In the genomic region with DNA sequence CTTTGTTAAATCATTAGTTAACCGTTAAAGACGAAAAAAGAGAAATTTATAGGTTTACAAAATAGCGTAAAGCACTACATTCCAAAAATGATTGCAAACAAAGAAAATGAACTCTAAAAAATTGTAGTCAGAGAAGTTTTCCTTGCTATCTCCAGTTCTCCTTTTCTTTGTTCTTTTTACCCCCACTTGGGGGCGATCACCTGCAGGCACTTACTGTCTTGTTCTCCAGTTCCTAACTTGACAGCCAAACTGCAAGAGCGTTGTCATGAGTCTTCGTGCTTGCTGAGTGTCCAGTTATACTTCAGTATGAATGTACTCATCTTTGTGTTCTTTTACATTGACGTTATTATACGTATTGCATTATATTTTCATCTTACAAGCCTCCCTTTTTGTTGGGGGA, we compare ENCODE assay signal across 1 cellular context.
TF ChIP-seq lines count a peak whose summit lies in the region.

No MANE protein-coding gene starts in this region.

TF ChIP-seq in Ishikawa, 13 proteins besides CTCF, POLR2A, EP300 and RAD21:
- TF ChIP-seq, protein P1, sequence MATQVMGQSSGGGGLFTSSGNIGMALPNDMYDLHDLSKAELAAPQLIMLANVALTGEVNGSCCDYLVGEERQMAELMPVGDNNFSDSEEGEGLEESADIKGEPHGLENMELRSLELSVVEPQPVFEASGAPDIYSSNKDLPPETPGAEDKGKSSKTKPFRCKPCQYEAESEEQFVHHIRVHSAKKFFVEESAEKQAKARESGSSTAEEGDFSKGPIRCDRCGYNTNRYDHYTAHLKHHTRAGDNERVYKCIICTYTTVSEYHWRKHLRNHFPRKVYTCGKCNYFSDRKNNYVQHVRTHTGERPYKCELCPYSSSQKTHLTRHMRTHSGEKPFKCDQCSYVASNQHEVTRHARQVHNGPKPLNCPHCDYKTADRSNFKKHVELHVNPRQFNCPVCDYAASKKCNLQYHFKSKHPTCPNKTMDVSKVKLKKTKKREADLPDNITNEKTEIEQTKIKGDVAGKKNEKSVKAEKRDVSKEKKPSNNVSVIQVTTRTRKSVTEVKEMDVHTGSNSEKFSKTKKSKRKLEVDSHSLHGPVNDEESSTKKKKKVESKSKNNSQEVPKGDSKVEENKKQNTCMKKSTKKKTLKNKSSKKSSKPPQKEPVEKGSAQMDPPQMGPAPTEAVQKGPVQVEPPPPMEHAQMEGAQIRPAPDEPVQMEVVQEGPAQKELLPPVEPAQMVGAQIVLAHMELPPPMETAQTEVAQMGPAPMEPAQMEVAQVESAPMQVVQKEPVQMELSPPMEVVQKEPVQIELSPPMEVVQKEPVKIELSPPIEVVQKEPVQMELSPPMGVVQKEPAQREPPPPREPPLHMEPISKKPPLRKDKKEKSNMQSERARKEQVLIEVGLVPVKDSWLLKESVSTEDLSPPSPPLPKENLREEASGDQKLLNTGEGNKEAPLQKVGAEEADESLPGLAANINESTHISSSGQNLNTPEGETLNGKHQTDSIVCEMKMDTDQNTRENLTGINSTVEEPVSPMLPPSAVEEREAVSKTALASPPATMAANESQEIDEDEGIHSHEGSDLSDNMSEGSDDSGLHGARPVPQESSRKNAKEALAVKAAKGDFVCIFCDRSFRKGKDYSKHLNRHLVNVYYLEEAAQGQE (IDR thresholded peaks at IDR 0.05; ENCODE audit: low read depth), result no peak
- TF ChIP-seq, protein P2, sequence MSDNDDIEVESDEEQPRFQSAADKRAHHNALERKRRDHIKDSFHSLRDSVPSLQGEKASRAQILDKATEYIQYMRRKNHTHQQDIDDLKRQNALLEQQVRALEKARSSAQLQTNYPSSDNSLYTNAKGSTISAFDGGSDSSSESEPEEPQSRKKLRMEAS (IDR thresholded peaks at IDR 0.05), result no peak
- TF ChIP-seq NFIC (IDR thresholded peaks at IDR 0.05), result no peak
- no peak for TF ChIP-seq TEAD4 (IDR thresholded peaks at IDR 0.05)
- TF ChIP-seq EGR1 (IDR thresholded peaks at IDR 0.05), result no peak
- TF ChIP-seq FOXM1 (IDR thresholded peaks at IDR 0.05; ENCODE audit: borderline replicate concordance, low read depth), result no peak
- TF ChIP-seq CREB1 (IDR thresholded peaks at IDR 0.05; ENCODE audit: low read depth), result no peak
- no peak for TF ChIP-seq YY1 (IDR thresholded peaks at IDR 0.05; ENCODE audit: low read depth)
- no peak for TF ChIP-seq CEBPB (IDR thresholded peaks at IDR 0.05)
- TF ChIP-seq, protein P3, sequence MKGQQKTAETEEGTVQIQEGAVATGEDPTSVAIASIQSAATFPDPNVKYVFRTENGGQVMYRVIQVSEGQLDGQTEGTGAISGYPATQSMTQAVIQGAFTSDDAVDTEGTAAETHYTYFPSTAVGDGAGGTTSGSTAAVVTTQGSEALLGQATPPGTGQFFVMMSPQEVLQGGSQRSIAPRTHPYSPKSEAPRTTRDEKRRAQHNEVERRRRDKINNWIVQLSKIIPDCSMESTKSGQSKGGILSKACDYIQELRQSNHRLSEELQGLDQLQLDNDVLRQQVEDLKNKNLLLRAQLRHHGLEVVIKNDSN (IDR thresholded peaks at IDR 0.05), result no peak
- TF ChIP-seq TCF12 (IDR thresholded peaks at IDR 0.05; ENCODE audit: low read depth), result no peak
- TF ChIP-seq TAF1 (IDR thresholded peaks at IDR 0.05; ENCODE audit: low read depth), result no peak
- TF ChIP-seq ZBTB7A (IDR thresholded peaks at IDR 0.05; ENCODE audit: low read depth), result no peak
